19 cellular contexts compared by ENCODE assay signal in genomic region chr3:24164967-24165366, GRCh38.
DNase-seq lines count a peak whose midpoint lies in the region; ATAC-seq, FAIRE-seq and TF ChIP-seq lines count a peak whose summit lies in the region.
"Had no signal": no experiment of that assay in that cellular context is flagged by ENCODE, and none has a peak within 500 bp of the region (broad histone marks: within the 10 kb centered on the region; RNA-seq: fewer than 3 reads in every experiment).

No MANE protein-coding gene starts in this region.

- H3K9me3 ChIP-seq in PC-3 (ENCODE audit: low read length) (no peaks in the 10 kb centered on the region), H1 (ENCODE audit: insufficient read depth in 2 of 2, low read depth in 1 of 2, low read length in 1 of 2) (no peaks in the 10 kb centered on the region), pancreas (no peaks in the 10 kb centered on the region)
- H3K9me3 ChIP-seq: BLaER1 had no signal

- no peak overlapping the region for H2AFZ ChIP-seq in PC-3 (ENCODE audit: low read length)
- H2AFZ ChIP-seq in H1 (ENCODE audit: low read length): no peak overlapping the region
- H2AFZ ChIP-seq: GM23248 had no signal

- no peaks in the 10 kb centered on the region for H3K9me2 ChIP-seq in PC-3 (replicated peaks; ENCODE audit: low read length)

- H4K20me1 ChIP-seq in PC-3 (ENCODE audit: low read length) (no peaks in the 10 kb centered on the region), H1 (replicated peaks in 1 of 2; ENCODE audit: control insufficient read depth in 1 of 2, insufficient read depth in 2 of 2, low read length in 2 of 2) (no peaks in the 10 kb centered on the region)
- H4K20me1 ChIP-seq: BLaER1 had no signal

- no peak overlapping the region for H4K8ac ChIP-seq in H1 (ENCODE audit: extremely low read depth, insufficient read depth, low read length)

- no peak overlapping the region for H2BK120ac ChIP-seq in H1 (replicated peaks; ENCODE audit: low read depth, low read length)

- no peak overlapping the region for H3K9ac ChIP-seq in PC-3 (ENCODE audit: low read length)
- H3K9ac ChIP-seq in H1 (replicated peaks in 1 of 4; ENCODE audit: extremely low read depth in 1 of 4, low read depth in 3 of 4, low read length in 3 of 4): no peak overlapping the region
- H3K9ac ChIP-seq: BLaER1, GM23248 had no signal

- no peak overlapping the region for H3K27ac Mint-ChIP-seq in activated T-cell treated with anti-CD3 and anti-CD28 coated beads, Interleukin-2, amount 50 U/mL, for 72 hours
- H3K27ac Mint-ChIP-seq: CD14-positive monocyte; CD4-positive, alpha-beta memory T cell had no signal

- no TSS peak for BruUV-seq in PC-3 (replicated peaks; lab: Mats Ljungman, UMichigan)

- H3K36me3 ChIP-seq in PC-3 (ENCODE audit: low read depth, low read length) (no peaks in the 10 kb centered on the region), H1 (ENCODE audit: control insufficient read depth in 2 of 4, insufficient read depth in 4 of 4, low read length in 3 of 4) (no peaks in the 10 kb centered on the region), pancreas (no peaks in the 10 kb centered on the region)
- H3K36me3 ChIP-seq: BLaER1 had no signal

- CTCF ChIA-PET in PC-3 (lab: Charles Lee) (interaction anchor here (0.5 kb wide), 1 partner anchor 411 kb away, joined by 6 read pairs; no protein-coding TSS in a partner anchor), H1 (lab: Charles Lee; ENCODE audit: partially characterized antibody) (interaction anchor here (0.6 to 1.4 kb wide), 3 partner anchors 15 to 207 kb away, joined by 3 read pairs; no protein-coding TSS in a partner anchor)

- no peaks in the 10 kb centered on the region for H3K36me3 Mint-ChIP-seq in activated T-cell treated with anti-CD3 and anti-CD28 coated beads, Interleukin-2, amount 50 U/mL, for 72 hours (ENCODE audit: insufficient read depth in 2 of 2)
- H3K36me3 Mint-ChIP-seq: CD14-positive monocyte; CD4-positive, alpha-beta memory T cell had no signal

- no peak overlapping the region for H2BK15ac ChIP-seq in H1 (ENCODE audit: low read length)

- no peak overlapping the region for H3K4ac ChIP-seq in H1 (replicated peaks; ENCODE audit: insufficient read length, low read depth, low read length)

- H2AK5ac ChIP-seq in H1 (ENCODE audit: low read depth, low read length): no peak overlapping the region

- H3K23ac ChIP-seq in H1 (ENCODE audit: insufficient read length): no peak overlapping the region

- no peak overlapping the region for H4K91ac ChIP-seq in H1 (replicated peaks; ENCODE audit: insufficient read length, low read length)

- TF ChIP-seq CTCF in PC-3 (conservative IDR thresholded peaks at IDR 0.05; ENCODE audit: low read depth, low read length) (no peak), H1 (IDR thresholded peaks at IDR 0.05; ENCODE audit: control extremely low read depth in 1 of 3, insufficient read depth in 1 of 3, low read depth in 1 of 3, low read length in 3 of 3) (no peak), pancreas (IDR thresholded peaks at IDR 0.05) (no peak)

- no peak overlapping the region for H3K18ac ChIP-seq in H1 (ENCODE audit: extremely low read depth, low read length)

- H3K27me3 ChIP-seq in PC-3 (ENCODE audit: low read length) (no peaks in the 10 kb centered on the region), H1 (replicated peaks in 1 of 4; ENCODE audit: control insufficient read depth in 3 of 4, extremely low read depth in 1 of 4, insufficient read depth in 3 of 4, low read length in 3 of 4) (no peaks in the 10 kb centered on the region), pancreas (no peaks in the 10 kb centered on the region)
- H3K27me3 ChIP-seq: BLaER1 had no signal

- no peak for TF ChIP-seq POLR2A in H1 (IDR thresholded peaks at IDR 0.05; ENCODE audit: control extremely low read depth in 1 of 2, low read depth in 2 of 2, low read length in 2 of 2)

- FAIRE-seq in H1 (lab: Jason Lieb, UNC) (no peak), pancreas (lab: Jason Lieb, UNC) (no peak)
- FAIRE-seq: G401.6, GM12891, GM19239, H54 had no signal

- H2BK12ac ChIP-seq in H1 (ENCODE audit: low read depth, low read length): peak overlapping the region; percentile 10; the same call in 1 of the 2 replicates

- no peaks in the 10 kb centered on the region for H3K9me3 Mint-ChIP-seq in activated T-cell treated with anti-CD3 and anti-CD28 coated beads, Interleukin-2, amount 50 U/mL, for 72 hours

- H3K4me2 ChIP-seq in PC-3 (ENCODE audit: low read length): no peak overlapping the region
- no peak overlapping the region for H3K4me2 ChIP-seq in H1 (ENCODE audit: insufficient read depth in 1 of 2, low read depth in 2 of 2, low read length in 2 of 2)
- H3K4me2 ChIP-seq: BLaER1 had no signal

- H3F3A ChIP-seq in PC-3 (ENCODE audit: low read length, unreplicated experiment): no peaks in the 10 kb centered on the region

- TF ChIP-seq EP300 in H1 (IDR thresholded peaks at IDR 0.05; ENCODE audit: borderline replicate concordance in 1 of 2, low read depth in 2 of 2, low read length in 2 of 2): no peak

- peak; percentile 65 for DNase-seq in NCI-H82 treated with DMSO at 0.1 percent for 48 hours (lab: John Stamatoyannopoulos, UW; ENCODE audit: unreplicated experiment)
- DNase-seq in NCI-H82 (lab: John Stamatoyannopoulos, UW): no peak
- DNase-seq in PC-3: no peak
- DNase-seq in H1 (ENCODE audit: low read depth in 1 of 2, low spot score in 2 of 2): no peak
- peak in 1 of 6 donors; percentile 23 for DNase-seq in pancreas
- no peak for DNase-seq in D341Med (ENCODE audit: low spot score)
- no peak for DNase-seq in activated T-cell treated with anti-CD3 and anti-CD28 coated beads, Interleukin-2, amount 50 U/mL, for 72 hours
- DNase-seq: 8988T; CD4-positive, alpha-beta memory T cell; DMS53; GM23248; HCEC 1CT had no signal

- no peaks in the 10 kb centered on the region for H3K79me1 ChIP-seq in H1 (ENCODE audit: low read depth, low read length)

- H3K23me2 ChIP-seq in H1 (ENCODE audit: low read depth, low read length): peaks cover 2% of the 10 kb centered on the region; the same call in 1 of the 2 replicates

- H4K5ac ChIP-seq in H1 (ENCODE audit: insufficient read length, low read depth, low read length): no peak overlapping the region

- POLR2A ChIA-PET in PC-3 (lab: Charles Lee; ENCODE audit: unreplicated experiment) (interaction anchor here (0.6 kb wide), 1 partner anchor 185 kb away, joined by 3 read pairs; no protein-coding TSS in a partner anchor), H1 (lab: Charles Lee; ENCODE audit: partially characterized antibody) (no interaction called here)

- H3K27ac ChIP-seq in PC-3 (ENCODE audit: low read length): no peak overlapping the region
- no peak overlapping the region for H3K27ac ChIP-seq in H1 (ENCODE audit: low read depth, low read length)
- H3K27ac ChIP-seq in pancreas: no peak overlapping the region
- H3K27ac ChIP-seq: BLaER1, GM23248 had no signal

- peaks cover 7% of the 10 kb centered on the region for H3K27me3 Mint-ChIP-seq in activated T-cell treated with anti-CD3 and anti-CD28 coated beads, Interleukin-2, amount 50 U/mL, for 72 hours (ENCODE audit: low read depth)
- H3K27me3 Mint-ChIP-seq: CD4-positive, alpha-beta memory T cell had no signal

- H3K4me1 Mint-ChIP-seq in activated T-cell treated with anti-CD3 and anti-CD28 coated beads, Interleukin-2, amount 50 U/mL, for 72 hours (ENCODE audit: low read depth): no peaks in the 10 kb centered on the region
- H3K4me1 Mint-ChIP-seq: CD14-positive monocyte; CD4-positive, alpha-beta memory T cell had no signal

- no peak for TF ChIP-seq RAD21 in H1 (IDR thresholded peaks at IDR 0.05 in 1 of 2, conservative IDR thresholded peaks at IDR 0.05 in 1 of 2; ENCODE audit: low read depth in 2 of 2, low read length in 2 of 2)

- intact Hi-C loops in PC-3 (cut with micrococcal nuclease): loop anchor here (5.0 to 10.0 kb wide), 2 partner anchors 90 to 168 kb away; no protein-coding TSS in a partner anchor
- intact Hi-C loops in pancreas (cut with DNase I): no loop called here

- ATAC-seq in PC-3 (peak; percentile 10; the same call in 1 of the 2 replicates), pancreas (peak; percentile 67 to 91 (median 81)), GM21737 (IDR thresholded peaks at IDR 0.05; ENCODE audit: unreplicated experiment) (no peak)
- no peak for ATAC-seq in activated T-cell treated with anti-CD3 and anti-CD28 coated beads, Interleukin-2, amount 50 U/mL, for 72 hours (replicated peaks in 1 of 2)

- no peak overlapping the region for H2BK5ac ChIP-seq in H1 (ENCODE audit: low read depth, low read length)

- H3K79me2 ChIP-seq in PC-3 (ENCODE audit: low read length) (no peaks in the 10 kb centered on the region), H1 (ENCODE audit: control insufficient read depth in 1 of 2, insufficient read depth in 2 of 2, low read length in 2 of 2) (no peaks in the 10 kb centered on the region)

- H3K4me3 Mint-ChIP-seq in activated T-cell treated with anti-CD3 and anti-CD28 coated beads, Interleukin-2, amount 50 U/mL, for 72 hours: no peak overlapping the region
- H3K4me3 Mint-ChIP-seq: CD14-positive monocyte; CD4-positive, alpha-beta memory T cell had no signal

- H3K4me3 ChIP-seq in PC-3 (ENCODE audit: low read length) (no peak overlapping the region), H1 (ENCODE audit: extremely low read depth in 1 of 4, insufficient read depth in 2 of 4, low read depth in 3 of 4, low read length in 4 of 4) (no peak overlapping the region), pancreas (no peak overlapping the region)
- H3K4me3 ChIP-seq: BLaER1, GM23248 had no signal

- H2BK20ac ChIP-seq in H1 (ENCODE audit: low read length): no peak overlapping the region

- WGBS in H1 (ENCODE audit: extremely low coverage in 1 of 2, insufficient coverage in 1 of 2, insufficient read length in 1 of 2, insufficient replicate concordance in 2 of 2, low coverage in 1 of 2, low lambda C conversion rate in 2 of 2, missing lambda C conversion rate in 1 of 2), 2 experiments: 87% methylated on average over 9 of the region's 9 CpGs; no CpG with 5 or more reads in 1 of the 2 experiments
- 79 to 82% methylated on average over 9 of the region's 9 CpGs for WGBS in pancreas, 2 donors

- H3K14ac ChIP-seq in H1 (ENCODE audit: insufficient read length): no peak overlapping the region

- peaks cover 10% of the 10 kb centered on the region for H3K4me1 ChIP-seq in PC-3 (ENCODE audit: insufficient read depth, low read length)
- H3K4me1 ChIP-seq in H1 (replicated peaks in 1 of 4; ENCODE audit: control insufficient read depth in 3 of 4, insufficient read depth in 4 of 4, low read length in 3 of 4): peaks cover 2 to 12% (median 7%) of the 10 kb centered on the region in 4 experiments; a peak in 3 of 7 replicates
- no peaks in the 10 kb centered on the region for H3K4me1 ChIP-seq in pancreas
- H3K4me1 ChIP-seq: BLaER1 had no signal

- H3K56ac ChIP-seq in H1 (replicated peaks; ENCODE audit: insufficient read length, low read depth, low read length): no peak overlapping the region

TF ChIP-seq in H1, 55 proteins besides CTCF, POLR2A, EP300 and RAD21:
- TF ChIP-seq CHD2 (IDR thresholded peaks at IDR 0.05; ENCODE audit: low read length): no peak
- TF ChIP-seq ATF3 (IDR thresholded peaks at IDR 0.05; ENCODE audit: insufficient read depth, low read depth, low read length): no peak
TF ChIP-seq in H1: peak in this region for 0.

Comparison
In these comparisons a context has a peak if more than half of its experiments do, and no peak if none do; other contexts are left out.
1. ATAC-seq: peak in PC-3 (single experiment) and pancreas (4 of 4); none in activated T-cell treated with anti-CD3 and anti-CD28 coated beads, Interleukin-2, amount 50 U/mL, for 72 hours (0 of 2) and GM21737 (single experiment).